ENCODE assay signal across 8 cellular contexts in genomic region chr3:105869982-105870381, GRCh38. TPM values are rescaled to one million over a fixed set of nuclear protein-coding genes. Genes with fewer than 3 reads are reported as not detected.
DNase-seq lines count a peak whose midpoint lies in the region; ATAC-seq, FAIRE-seq and TF ChIP-seq lines count a peak whose summit lies in the region.

No MANE protein-coding gene starts in this region.

- H3K9me3 ChIP-seq in ES-I3 (ENCODE audit: control insufficient read depth, insufficient read depth, low read length): no peaks in the 10 kb centered on the region
- H3K9me3 ChIP-seq in PC-9 (ENCODE audit: insufficient read depth, low read depth): no peaks in the 10 kb centered on the region
- H3K9me3 ChIP-seq in psoas muscle: no peaks in the 10 kb centered on the region

- peak overlapping the region; percentile 86 for H3K4me2 ChIP-seq in PC-9

- H3K27ac ChIP-seq in PC-9 (peak overlapping the region; percentile 64), psoas muscle (peak overlapping the region; percentile 93)

- H3K4me1 ChIP-seq in ES-I3 (ENCODE audit: insufficient read depth, low read length) (peaks cover 10% of the 10 kb centered on the region; the same call in 1 of the 2 replicates), PC-9 (replicated peaks; ENCODE audit: insufficient read depth) (peaks cover 36% of the 10 kb centered on the region), psoas muscle (peaks cover 30% of the 10 kb centered on the region)

- intact Hi-C loops in PC-9 (cut with micrococcal nuclease; ENCODE audit: unreplicated experiment) (loop anchor here (2.0 to 5.0 kb wide), 7 partner anchors 63 to 737 kb away; partner anchors contain the start of gene ALCAM), psoas muscle (cut with DNase I) (loop anchor here in 1 of 2 donors (2.0 to 5.0 kb wide), 2 partner anchors 63 to 737 kb away; no protein-coding TSS in a partner anchor), posterior cingulate gyrus (cut with DNase I) (loop anchor here (5.0 to 10.0 kb wide), 2 partner anchors 185 to 503 kb away; partner anchors contain the start of gene ALCAM)

- peaks cover 7% of the 10 kb centered on the region for H3F3A ChIP-seq in PC-9 (ENCODE audit: insufficient read depth, low read depth)

- 31 to 49% (median 37%) methylated on average over 3 of the region's 3 CpGs for WGBS in psoas muscle, 3 donors

- peak overlapping the region; percentile 94 for H3K9ac ChIP-seq in ES-I3 (ENCODE audit: low read depth, low read length)

- POLR2A ChIA-PET in PC-9 (lab: Charles Lee; ENCODE audit: unreplicated experiment): interaction anchor here (0.6 kb wide), 2 partner anchors 21 to 290 kb away, joined by 5 to 6 read pairs; no protein-coding TSS in a partner anchor

- H3K9me2 ChIP-seq in PC-9 (ENCODE audit: insufficient read depth): no peaks in the 10 kb centered on the region

- no peak for FAIRE-seq in frontal cortex (lab: Jason Lieb, UNC)

- H3K4me3 ChIP-seq in PC-9 (peak overlapping the region; percentile 69), epithelial cell of proximal tubule (ENCODE audit: low read depth, low read length) (peak overlapping the region; percentile 88), psoas muscle (peak overlapping the region; percentile 96)

- H3K36me3 ChIP-seq in ES-I3 (ENCODE audit: insufficient read depth, low read length) (no peaks in the 10 kb centered on the region), PC-9 (ENCODE audit: low read depth) (no peaks in the 10 kb centered on the region; the same call in 1 of the 2 replicates), psoas muscle (ENCODE audit: insufficient read depth in 1 of 2, low read depth in 1 of 2) (peaks cover 0 to 9% of the 10 kb centered on the region in 2 donors)

- peaks cover 11% of the 10 kb centered on the region; the same call in 1 of the 2 replicates for H3K79me2 ChIP-seq in PC-9 (ENCODE audit: low read depth)

- H4K20me1 ChIP-seq in PC-9 (ENCODE audit: insufficient read depth): no peaks in the 10 kb centered on the region

- CTCF ChIA-PET in PC-9 (lab: Charles Lee): no interaction called here

- no peak for DNase-seq in PC-9
- DNase-seq in epithelial cell of proximal tubule (ENCODE audit: low read depth): no peak
- no peak for DNase-seq in psoas muscle
- no peak for DNase-seq in frontal cortex (ENCODE audit: low spot score in 2 of 2)
- no peak for DNase-seq in posterior cingulate gyrus
- DNase-seq in hypothalamus (lab: John Stamatoyannopoulos, UW): no peak

- no peak for TF ChIP-seq CTCF in PC-9 (conservative IDR thresholded peaks at IDR 0.05)
- no peak for TF ChIP-seq CTCF in epithelial cell of proximal tubule (conservative IDR thresholded peaks at IDR 0.05; ENCODE audit: low read depth, low read length)
- no peak for TF ChIP-seq CTCF in psoas muscle (IDR thresholded peaks at IDR 0.05)

- peak overlapping the region; percentile 98 for H2AFZ ChIP-seq in PC-9

- H3K27me3 ChIP-seq in PC-9 (ENCODE audit: insufficient read depth, low read depth): no peaks in the 10 kb centered on the region
- H3K27me3 ChIP-seq in psoas muscle (ENCODE audit: insufficient read depth in 3 of 3, low read length in 2 of 3): no peaks in the 10 kb centered on the region

- no peak for ATAC-seq in psoas muscle
- no peak for ATAC-seq in HG03571 (IDR thresholded peaks at IDR 0.05; ENCODE audit: unreplicated experiment)

- no TSS peak for BruUV-seq in PC-9 (replicated peaks; lab: Mats Ljungman, UMichigan)

RNA-seq across cellular contexts. Expression of gene CBLB, which starts 1.2 kb away (rescaled TPM):
- total RNA-seq in PC-9 (2021) (29.8 and 44.0 TPM in 2 replicates), epithelial cell of proximal tubule (5.9 TPM in 2 replicates), psoas muscle (10 to 100 TPM; 12.1 to 18.2 (median 14.9) TPM), frontal cortex (22.0 TPM)
- 10 to 100 TPM in 1 of 3 donors, 1 to 10 TPM in 2; 4.2 to 11.5 (median 9.4) TPM for polyA plus RNA-seq in psoas muscle
